ENCODE assay signal across 16 cellular contexts in the genomic region with DNA sequence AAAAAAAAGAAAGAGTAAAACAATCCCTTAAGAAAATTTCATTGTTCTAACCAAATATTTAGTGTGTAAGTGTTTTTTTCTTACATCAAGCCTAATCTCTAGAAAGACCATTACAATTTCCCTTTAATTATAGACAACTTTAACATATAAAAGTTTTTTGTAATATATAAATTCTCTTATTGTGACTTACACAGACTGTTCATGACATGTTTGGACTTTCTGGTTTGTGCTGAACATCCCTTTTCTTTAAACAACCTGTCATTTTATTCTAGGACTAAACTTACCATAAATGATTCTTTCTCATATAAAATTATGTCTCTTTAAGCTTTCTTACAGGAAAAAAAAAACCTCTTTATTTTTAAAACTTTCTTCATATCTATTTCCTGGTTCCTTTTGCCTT. TPM values are rescaled to one million over a fixed set of nuclear protein-coding genes. Genes with fewer than 3 reads are reported as not detected.
"Had no signal": no experiment of that assay in that cellular context is flagged by ENCODE, and none has a peak within 500 bp of the region (broad histone marks: within the 10 kb centered on the region; RNA-seq: fewer than 3 reads in every experiment).

No MANE protein-coding gene starts in this region.

- H3K27ac ChIP-seq: parathyroid adenoma had no signal

- ATAC-seq: activated CD4-positive, CD25-positive, alpha-beta regulatory T cell treated with anti-CD3 and anti-CD28 coated beads, Interleukin-2, amount 50 U/mL, for 24 hours; stimulated activated effector memory CD8-positive, alpha-beta T cell treated with anti-CD3 and anti-CD28 coated beads, Interleukin-12 subunit alpha, Interleukin-12 subunit beta, amount 100 ng/mL, for 72 hours had no signal

- H3K9me3 ChIP-seq: thoracic aorta had no signal

- H3K4me1 ChIP-seq: parathyroid adenoma had no signal

- H3K4me3 ChIP-seq: thoracic aorta had no signal

- H3K36me3 ChIP-seq: thoracic aorta had no signal

- DNase-seq: activated CD4-positive, alpha-beta T cell treated with anti-CD3 and anti-CD28 coated beads, Interleukin-2, amount 50 U/mL, for 1 hour; activated CD8-positive, alpha-beta memory T cell treated with anti-CD3 and anti-CD28 coated beads for 24 hours; activated naive CD4-positive, alpha-beta T cell; activated naive CD8-positive, alpha-beta T cell treated with anti-CD3 and anti-CD28 coated beads, Interleukin-2, amount 10 ng/mL, durations not matched to agents 7 days and 5 days; anterior cingulate cortex; endodermal cell; islet precursor cell; naive B cell; T-helper 9 cell had no signal

RNA-seq across cellular contexts. Expression of gene BTLA, which starts 13.0 kb away (rescaled TPM):
- total RNA-seq: dermis microvascular lymphatic vessel endothelial cell, endodermal cell, epithelial cell of proximal tubule, lung microvascular endothelial cell had no signal
